1 cellular context compared by ENCODE assay signal in genomic region chr1:92910081-92910480, GRCh38.
TF ChIP-seq lines count a peak whose summit lies in the region.

No MANE protein-coding gene starts in this region.

TF ChIP-seq in IMR-90, 13 proteins besides CTCF, POLR2A, EP300 and RAD21:
- TF ChIP-seq ELK1 (IDR thresholded peaks at IDR 0.05; ENCODE audit: borderline replicate concordance, low read depth, low read length) (no peak), CHD1 (IDR thresholded peaks at IDR 0.05; ENCODE audit: low read depth, low read length) (no peak), RFX5 (IDR thresholded peaks at IDR 0.05; ENCODE audit: low read depth, low read length) (no peak), BHLHE40 (IDR thresholded peaks at IDR 0.05; ENCODE audit: low read depth, low read length) (no peak), MAFK (IDR thresholded peaks at IDR 0.05; ENCODE audit: low read depth, low read length) (no peak), MAZ (IDR thresholded peaks at IDR 0.05; ENCODE audit: borderline replicate concordance, low read depth, low read length) (no peak), RCOR1 (IDR thresholded peaks at IDR 0.05; ENCODE audit: insufficient replicate concordance, low read length) (no peak), USF2 (IDR thresholded peaks at IDR 0.05; ENCODE audit: low read depth, low read length) (no peak), NFE2L2 (IDR thresholded peaks at IDR 0.05; ENCODE audit: low read depth, low read length) (no peak), FOS (IDR thresholded peaks at IDR 0.05; ENCODE audit: low read depth, low read length) (no peak), SMC3 (IDR thresholded peaks at IDR 0.05; ENCODE audit: low read depth, low read length) (no peak), CEBPB (IDR thresholded peaks at IDR 0.05; ENCODE audit: low read depth, low read length) (no peak)
TF ChIP-seq in IMR-90: peak in this region for 0.
